8 cellular contexts compared by ENCODE assay signal in the genomic region with DNA sequence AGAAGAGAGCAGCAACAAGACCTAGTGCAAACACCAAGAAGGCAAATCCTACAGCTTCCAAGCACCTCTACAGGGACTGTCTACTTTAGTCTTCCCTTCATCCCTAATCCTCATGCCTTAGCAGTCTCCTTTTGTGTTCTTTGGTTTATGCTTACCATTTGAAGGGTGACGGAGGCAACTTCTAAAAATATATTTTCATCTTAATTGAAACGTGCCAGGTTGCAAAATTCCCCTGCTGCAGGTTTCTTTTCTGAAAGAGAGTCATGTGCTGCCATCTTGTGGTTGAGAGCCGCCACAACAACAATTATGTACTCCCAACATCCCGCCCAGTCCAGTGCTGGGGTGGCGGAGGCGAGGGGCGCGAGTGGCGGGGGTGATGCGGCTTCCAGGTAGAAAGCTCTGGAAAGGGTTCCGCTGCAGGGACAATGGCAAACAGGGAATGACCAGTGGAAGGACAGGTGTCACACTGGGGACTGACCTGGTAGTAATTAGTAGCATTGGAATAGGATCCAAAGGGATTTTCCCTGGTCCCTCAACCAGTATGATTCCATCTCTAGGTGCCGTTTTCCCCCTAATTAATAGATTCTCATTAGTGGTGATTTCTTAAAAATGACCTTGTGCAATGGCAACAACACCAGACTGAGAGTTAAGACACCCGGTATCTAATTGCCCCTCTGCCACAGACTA.
DNase-seq lines count a peak whose midpoint lies in the region; ATAC-seq and TF ChIP-seq lines count a peak whose summit lies in the region.

No MANE protein-coding gene starts in this region.

- peak; percentile 59 for DNase-seq in COLO829 (ENCODE audit: low spot score)
- peak; percentile 59 for DNase-seq in NCI-H460 (ENCODE audit: extremely low read depth, low read depth)
- peak; percentile 51 to 75 for DNase-seq in activated CD4-positive, alpha-beta T cell treated with anti-CD3 and anti-CD28 coated beads, Interleukin-2, amount 50 U/mL, for 24 hours (ENCODE audit: low read depth in 1 of 2, low spot score in 1 of 2)
- peak; percentile 70 for DNase-seq in dedifferentiated amniotic fluid mesenchymal stem cell (ENCODE audit: extremely low spot score)
- DNase-seq in right lobe of liver: peak; percentile 60 to 71 (median 68)
- peak; percentile 51 to 68 (median 67) for DNase-seq in stimulated activated CD4-positive, alpha-beta T cell treated with anti-CD3 and anti-CD28 coated beads, TNF-alpha, amount 100 ng/mL, for 24 hours (ENCODE audit: low read depth in 3 of 3)

- H3K4me1 ChIP-seq in right lobe of liver: no peaks in the 10 kb centered on the region

- H3K9me3 ChIP-seq in right lobe of liver: no peaks in the 10 kb centered on the region

- intact Hi-C loops in right lobe of liver (cut with DNase I): no loop called here

- peak; percentile 80 to 82 (median 82) for TF ChIP-seq CTCF in right lobe of liver (IDR thresholded peaks at IDR 0.05)

- H3K4me3 ChIP-seq in right lobe of liver: no peak overlapping the region

- H3K36me3 ChIP-seq in right lobe of liver: no peaks in the 10 kb centered on the region

- H3K27ac ChIP-seq in right lobe of liver: no peak overlapping the region

- ATAC-seq in HG02759 (IDR thresholded peaks at IDR 0.05; ENCODE audit: unreplicated experiment) (peak; percentile 49), right lobe of liver (peak; percentile 84 to 89 (median 88)), GM19467 (IDR thresholded peaks at IDR 0.05; ENCODE audit: unreplicated experiment) (no peak)

- H3K27me3 ChIP-seq in right lobe of liver: no peaks in the 10 kb centered on the region

- no peak for TF ChIP-seq POLR2A in right lobe of liver (IDR thresholded peaks at IDR 0.05)

- 5% methylated on average over 13 of the region's 13 CpGs for whole genome bisulfite sequencing in right lobe of liver (ENCODE audit: insufficient coverage, low coverage, low lambda C conversion rate, missing lambda C conversion rate)
